In genomic region chr6:7229376-7230326, GRCh38 we compare ENCODE assay signal across 20 cellular contexts.
A peak's percentile ranks its signal among the peaks of the same experiment; 100 is the strongest.
DNase-seq lines count a peak whose midpoint lies in the region; ATAC-seq, FAIRE-seq and TF ChIP-seq lines count a peak whose summit lies in the region.
"Had no signal": no experiment of that assay in that cellular context is flagged by ENCODE, and none has a peak within 500 bp of the region (broad histone marks: within the 10 kb centered on the region; RNA-seq: fewer than 3 reads in every experiment).

No MANE protein-coding gene starts in this region.

- no peak overlapping the region for H3K27ac Mint-ChIP-seq in T-helper 17 cell
- H3K27ac Mint-ChIP-seq: CD4-positive, alpha-beta T cell; HFFc6 had no signal

- peaks cover 11% of the 10 kb centered on the region for H3K4me1 ChIP-seq in HepG2 (ENCODE audit: insufficient read depth, low read length)
- no peaks in the 10 kb centered on the region for H3K4me1 ChIP-seq in psoas muscle

- WGBS in HepG2 (ENCODE audit: low lambda C conversion rate), result 97% methylated on average over 54 of the region's 62 CpGs
- WGBS in psoas muscle, 3 donors, result 94 to 95% (median 94%) methylated on average over 58 to 62 of the region's 62 CpGs

- TF ChIP-seq RAD21 in HepG2 (CRISPR knock-in tag; IDR thresholded peaks at IDR 0.05), result no peak

- peaks cover 10% of the 10 kb centered on the region for H3K36me3 Mint-ChIP-seq in T-helper 17 cell (ENCODE audit: low read depth)

- H3K4me3 ChIP-seq in HepG2 (replicated peaks in 1 of 3; ENCODE audit: insufficient read depth in 1 of 3, low read depth in 2 of 3, low read length in 3 of 3) (no peak overlapping the region), psoas muscle (no peak overlapping the region)
- H3K4me3 ChIP-seq: SK-N-MC had no signal

- no peaks in the 10 kb centered on the region for H3K79me2 ChIP-seq in HepG2 (ENCODE audit: insufficient read depth, low read length)

- FAIRE-seq in HepG2 (lab: Jason Lieb, UNC) (no peak), urothelium cell line (lab: Jason Lieb, UNC) (no peak)
- FAIRE-seq: G401.6, H54 had no signal

- H4K20me1 ChIP-seq in HepG2 (ENCODE audit: insufficient read depth, low read length), result peaks cover 5% of the 10 kb centered on the region; the same call in 1 of the 2 replicates

- CTCF ChIA-PET in HepG2 (lab: Yijun Ruan, JAX; ENCODE audit: low intra/inter-chr PET ratio, low total read pairs), result no interaction called here

- H2AFZ ChIP-seq in HepG2 (ENCODE audit: low read length), result no peak overlapping the region

- in situ Hi-C loops in HepG2 (cut with HindIII; ENCODE audit: extremely low pct_ligation_motif_present, low pct_unique_long_range_greater_than_20kb), result no loop called here

- DNase-seq in COLO668 (lab: John Stamatoyannopoulos, UW; ENCODE audit: unreplicated experiment), result peak; percentile 1
- DNase-seq in T-helper 17 cell, result no peak
- DNase-seq in HepG2 (ENCODE audit: low spot score), result no peak
- DNase-seq in psoas muscle, result no peak
- DNase-seq in urothelium cell line (ENCODE audit: low spot score), result no peak
- DNase-seq in COR-L47 (lab: John Stamatoyannopoulos, UW), result no peak
- DNase-seq: CD4-positive, alpha-beta T cell; HFFc6; NCI-H1092 treated with DMSO at 0.1 percent for 48 hours; NCI-H1436 treated with DMSO at 0.1 percent for 48 hours; NCI-H2029; NCI-H2227 treated with DMSO at 0.1 percent for 48 hours; NCI-H510A; SHP77 treated with DMSO at 0.1 percent for 48 hours had no signal

- H3K4me1 Mint-ChIP-seq in T-helper 17 cell, result peaks cover 4% of the 10 kb centered on the region

- H3K9ac ChIP-seq in HepG2 (ENCODE audit: insufficient read depth, low read depth, low read length), result no peak overlapping the region
- H3K9ac ChIP-seq: KMS-11 had no signal

- intact Hi-C loops in HepG2 (cut with micrococcal nuclease; ENCODE audit: unreplicated experiment), result no loop called here
- intact Hi-C loops in psoas muscle (cut with DNase I), result loop anchor here in 1 of 2 donors (10.0 kb wide), 1 partner anchor 305 kb away; no protein-coding TSS in a partner anchor

- H3K27ac ChIP-seq in HepG2 (ENCODE audit: extremely low read length, insufficient read depth, low read length), result no peak overlapping the region
- H3K27ac ChIP-seq in psoas muscle, result no peak overlapping the region
- H3K27ac ChIP-seq: KMS-11, SK-N-MC had no signal

- H3K36me3 ChIP-seq in HepG2 (replicated peaks in 1 of 2; ENCODE audit: control insufficient read depth in 1 of 2, insufficient read depth in 2 of 2, low read length in 2 of 2) (peaks cover 51 to 88% of the 10 kb centered on the region in 2 experiments), psoas muscle (ENCODE audit: insufficient read depth in 1 of 2, low read depth in 1 of 2) (peaks cover 16 to 93% of the 10 kb centered on the region in 2 donors)

- no TSS peak for BruUV-seq in HepG2 (replicated peaks; lab: Mats Ljungman, UMichigan)

- POLR2A ChIA-PET in HepG2 (lab: Yijun Ruan, JAX), result no interaction called here

- TF ChIP-seq EP300 in HepG2 (IDR thresholded peaks at IDR 0.05; ENCODE audit: low read depth in 2 of 2, low read length in 2 of 2), result no peak
- no peak for TF ChIP-seq EP300 in HepG2 (CRISPR knock-in tag; IDR thresholded peaks at IDR 0.05; ENCODE audit: borderline replicate concordance)

- H3K4me2 ChIP-seq in HepG2 (ENCODE audit: low read depth, low read length), result no peak overlapping the region
- H3K4me2 ChIP-seq: KMS-11 had no signal

- ATAC-seq in T-helper 17 cell (no peak), HepG2 (peak; percentile 22), psoas muscle (peak; percentile 11 to 26 (median 19)), GM21390 (IDR thresholded peaks at IDR 0.05; ENCODE audit: unreplicated experiment) (no peak), HG03439 (IDR thresholded peaks at IDR 0.05; ENCODE audit: unreplicated experiment) (no peak)

- H3K27me3 Mint-ChIP-seq in T-helper 17 cell, result no peaks in the 10 kb centered on the region
- H3K27me3 Mint-ChIP-seq: CD4-positive, alpha-beta T cell had no signal

- H3K4me3 Mint-ChIP-seq in T-helper 17 cell, result peak overlapping the region; percentile 31
- H3K4me3 Mint-ChIP-seq: CD4-positive, alpha-beta T cell; HFFc6 had no signal

- H3K27me3 ChIP-seq in HepG2 (ENCODE audit: control insufficient read depth in 1 of 2, insufficient read depth in 2 of 2, low read length in 2 of 2) (no peaks in the 10 kb centered on the region), psoas muscle (ENCODE audit: insufficient read depth in 3 of 3, low read length in 2 of 3) (no peaks in the 10 kb centered on the region)

- H3K9me3 ChIP-seq in T-helper 17 cell (ENCODE audit: control insufficient read depth, low read length, poor library complexity, severe bottlenecking) (no peaks in the 10 kb centered on the region), HepG2 (ENCODE audit: low read length) (no peaks in the 10 kb centered on the region), psoas muscle (no peaks in the 10 kb centered on the region)

- TF ChIP-seq POLR2A in HepG2 (IDR thresholded peaks at IDR 0.05; ENCODE audit: insufficient read depth in 1 of 2, low read depth in 2 of 2, low read length in 2 of 2), result 0 out of 4 replicates have a peak, but pooled peaks of 1 of the 2 experiments have one; percentile 29

- TF ChIP-seq CTCF in HepG2 (CRISPR knock-in tag; IDR thresholded peaks at IDR 0.05) (no peak), psoas muscle (IDR thresholded peaks at IDR 0.05) (no peak)

TF ChIP-seq in HepG2, 621 proteins besides CTCF, POLR2A, EP300 and RAD21 (continues in another document):
- TF ChIP-seq ZC3H13 (CRISPR knock-in tag; IDR thresholded peaks at IDR 0.05) (peak; percentile 22; the same call in 1 of the 2 replicates), HOXA3 (CRISPR knock-in tag; IDR thresholded peaks at IDR 0.05) (peak; percentile 43), THRA (CRISPR knock-in tag; IDR thresholded peaks at IDR 0.05; ENCODE audit: borderline replicate concordance) (no peak), PTBP1 (IDR thresholded peaks at IDR 0.05; ENCODE audit: low read depth, low read length, poor library complexity, severe bottlenecking) (peak; percentile 23), MTA1 (CRISPR knock-in tag; IDR thresholded peaks at IDR 0.05; ENCODE audit: borderline replicate concordance) (0 out of 2 replicates have a peak, but pooled peaks have one; percentile 21), MAX (IDR thresholded peaks at IDR 0.05) (no peak)
- TF ChIP-seq, protein P1, sequence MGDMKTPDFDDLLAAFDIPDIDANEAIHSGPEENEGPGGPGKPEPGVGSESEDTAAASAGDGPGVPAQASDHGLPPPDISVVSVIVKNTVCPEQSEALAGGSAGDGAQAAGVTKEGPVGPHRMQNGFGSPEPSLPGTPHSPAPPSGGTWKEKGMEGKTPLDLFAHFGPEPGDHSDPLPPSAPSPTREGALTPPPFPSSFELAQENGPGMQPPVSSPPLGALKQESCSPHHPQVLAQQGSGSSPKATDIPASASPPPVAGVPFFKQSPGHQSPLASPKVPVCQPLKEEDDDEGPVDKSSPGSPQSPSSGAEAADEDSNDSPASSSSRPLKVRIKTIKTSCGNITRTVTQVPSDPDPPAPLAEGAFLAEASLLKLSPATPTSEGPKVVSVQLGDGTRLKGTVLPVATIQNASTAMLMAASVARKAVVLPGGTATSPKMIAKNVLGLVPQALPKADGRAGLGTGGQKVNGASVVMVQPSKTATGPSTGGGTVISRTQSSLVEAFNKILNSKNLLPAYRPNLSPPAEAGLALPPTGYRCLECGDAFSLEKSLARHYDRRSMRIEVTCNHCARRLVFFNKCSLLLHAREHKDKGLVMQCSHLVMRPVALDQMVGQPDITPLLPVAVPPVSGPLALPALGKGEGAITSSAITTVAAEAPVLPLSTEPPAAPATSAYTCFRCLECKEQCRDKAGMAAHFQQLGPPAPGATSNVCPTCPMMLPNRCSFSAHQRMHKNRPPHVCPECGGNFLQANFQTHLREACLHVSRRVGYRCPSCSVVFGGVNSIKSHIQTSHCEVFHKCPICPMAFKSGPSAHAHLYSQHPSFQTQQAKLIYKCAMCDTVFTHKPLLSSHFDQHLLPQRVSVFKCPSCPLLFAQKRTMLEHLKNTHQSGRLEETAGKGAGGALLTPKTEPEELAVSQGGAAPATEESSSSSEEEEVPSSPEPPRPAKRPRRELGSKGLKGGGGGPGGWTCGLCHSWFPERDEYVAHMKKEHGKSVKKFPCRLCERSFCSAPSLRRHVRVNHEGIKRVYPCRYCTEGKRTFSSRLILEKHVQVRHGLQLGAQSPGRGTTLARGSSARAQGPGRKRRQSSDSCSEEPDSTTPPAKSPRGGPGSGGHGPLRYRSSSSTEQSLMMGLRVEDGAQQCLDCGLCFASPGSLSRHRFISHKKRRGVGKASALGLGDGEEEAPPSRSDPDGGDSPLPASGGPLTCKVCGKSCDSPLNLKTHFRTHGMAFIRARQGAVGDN (CRISPR knock-in tag; IDR thresholded peaks at IDR 0.05), result peak; percentile 7; the same call in 1 of the 2 replicates

Comparison
In these comparisons a context has a peak if more than half of its experiments do, and no peak if none do; other contexts are left out.
1. ATAC-seq: peak in HepG2 (single experiment) and psoas muscle (4 of 4); none in T-helper 17 cell (single experiment), GM21390 (single experiment) and HG03439 (single experiment).